ENCODE assay signal across 25 cellular contexts in genomic region chr15:29093065-29093435, GRCh38.
"Had no signal": no experiment of that assay in that cellular context is flagged by ENCODE, and none has a peak within 500 bp of the region (broad histone marks: within the 10 kb centered on the region; RNA-seq: fewer than 3 reads in every experiment).

No MANE protein-coding gene starts in this region.

- H3K4me3 Mint-ChIP-seq: activated naive CD8-positive, alpha-beta T cell; endodermal cell; natural killer cell treated with Interleukin-12 subunit alpha and Interleukin-12 subunit beta and Interleukin-15 and Interleukin-18, amount 100 ng/mL, for 72 hours; stimulated activated memory B cell treated with anti-CD40 and anti-IgM and Interleukin-4, amounts not matched to agents 10 μg/mL and 1 μg/mL and 100 μg/mL, for 72 hours had no signal

- H3K27ac Mint-ChIP-seq: activated naive CD8-positive, alpha-beta T cell; endodermal cell; stimulated activated memory B cell treated with anti-CD40 and anti-IgM and Interleukin-4, amounts not matched to agents 10 μg/mL and 1 μg/mL and 100 μg/mL, for 72 hours had no signal

- H3K36me3 Mint-ChIP-seq: natural killer cell treated with Interleukin-12 subunit alpha and Interleukin-12 subunit beta and Interleukin-15 and Interleukin-18, amount 100 ng/mL, for 72 hours; stimulated activated memory B cell treated with anti-CD40 and anti-IgM and Interleukin-4, amounts not matched to agents 10 μg/mL and 1 μg/mL and 100 μg/mL, for 72 hours had no signal

- H3K9me3 ChIP-seq: esophagus muscularis mucosa, heart left ventricle, left lung, mucosa of descending colon, right lobe of liver, testis, uterus had no signal

- H3K4me3 ChIP-seq: esophagus muscularis mucosa, heart left ventricle, left lung, lung, mucosa of descending colon, right lobe of liver, skin epidermis, testis, uterus had no signal

- DNase-seq: activated CD4-positive, alpha-beta T cell treated with anti-CD3 and anti-CD28 coated beads for 48 hours; activated CD4-positive, alpha-beta T cell treated with anti-CD3 and anti-CD28 coated beads, Interleukin-2, amount 50 U/mL, for 48 hours; activated CD8-positive, alpha-beta memory T cell treated with anti-CD3 and anti-CD28 coated beads for 24 hours; activated effector memory CD4-positive, alpha-beta T cell treated with Interleukin-2 at 50 U/mL for 16 hours; activated naive CD4-positive, alpha-beta T cell treated with Interleukin-2 at 50 U/mL for 16 hours; brain microvascular endothelial cell; endodermal cell; foreskin keratinocyte; heart left ventricle; kidney glomerular epithelial cell; mucosa of descending colon; right lobe of liver; stimulated activated CD4-positive, alpha-beta T cell treated with anti-CD3 and anti-CD28 coated beads, Interleukin-1b, Interleukin-23, amount 100 ng/mL, for 48 hours; stimulated activated CD4-positive, alpha-beta T cell treated with anti-CD3 and anti-CD28 coated beads, Interleukin-4, amount 100 ng/mL, for 4 hours; stimulated activated CD8-positive, alpha-beta memory T cell treated with anti-CD3 and anti-CD28 coated beads, Interleukin-4, amount 100 ng/mL, for 48 hours; T-helper 1 cell; testis; uterus had no signal

- ATAC-seq: foreskin keratinocyte; heart left ventricle; left lung; mucosa of descending colon; natural killer cell treated with Interleukin-12 subunit alpha and Interleukin-12 subunit beta and Interleukin-15 and Interleukin-18, amount 100 ng/mL, for 72 hours; right lobe of liver; stimulated activated memory B cell treated with anti-CD40 and anti-IgM and Interleukin-4, amounts not matched to agents 10 μg/mL and 1 μg/mL and 100 μg/mL, for 72 hours had no signal

- H3K4me1 Mint-ChIP-seq: endodermal cell; stimulated activated memory B cell treated with anti-CD40 and anti-IgM and Interleukin-4, amounts not matched to agents 10 μg/mL and 1 μg/mL and 100 μg/mL, for 72 hours had no signal

- H3K4me1 ChIP-seq: esophagus muscularis mucosa, heart left ventricle, left lung, right lobe of liver, testis, uterus had no signal

- H3K27ac ChIP-seq: brain microvascular endothelial cell, esophagus muscularis mucosa, foreskin keratinocyte, heart left ventricle, left lung, right lobe of liver, skin epidermis, testis, uterus had no signal

- H3K27me3 ChIP-seq: brain microvascular endothelial cell, esophagus muscularis mucosa, foreskin keratinocyte, left lung, right lobe of liver, testis, uterus had no signal

- H3K36me3 ChIP-seq: brain microvascular endothelial cell, esophagus muscularis mucosa, heart left ventricle, left lung, right lobe of liver, uterus had no signal

- H3K9me3 Mint-ChIP-seq: endodermal cell; natural killer cell treated with Interleukin-12 subunit alpha and Interleukin-12 subunit beta and Interleukin-15 and Interleukin-18, amount 100 ng/mL, for 72 hours had no signal

- H3K27me3 Mint-ChIP-seq: activated naive CD8-positive, alpha-beta T cell; natural killer cell treated with Interleukin-12 subunit alpha and Interleukin-12 subunit beta and Interleukin-15 and Interleukin-18, amount 100 ng/mL, for 72 hours had no signal
